ENCODE assay signal across 13 cellular contexts in the genomic region with DNA sequence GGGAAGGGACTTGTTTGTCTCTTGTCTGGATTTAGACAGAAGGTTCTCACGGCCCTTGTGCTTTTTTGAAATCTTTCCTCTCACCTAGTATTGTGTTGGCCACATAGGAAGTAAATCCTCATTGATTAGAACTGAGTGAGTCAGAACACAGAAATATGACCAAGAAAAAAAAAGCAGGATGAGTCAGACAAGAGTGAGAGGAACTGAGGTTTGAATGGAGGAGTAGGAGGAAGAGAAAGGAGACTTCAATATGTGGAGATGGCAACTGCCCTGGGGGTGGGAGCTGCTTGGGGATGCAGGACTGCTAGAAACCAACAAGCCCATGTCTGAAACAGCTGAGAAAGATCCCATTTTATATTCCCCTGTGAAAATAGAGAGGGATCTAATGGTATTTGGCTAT.
A peak's percentile ranks its signal among the peaks of the same experiment; 100 is the strongest.
DNase-seq lines count a peak whose midpoint lies in the region; ATAC-seq and TF ChIP-seq lines count a peak whose summit lies in the region.
"Had no signal": no experiment of that assay in that cellular context is flagged by ENCODE, and none has a peak within 500 bp of the region (broad histone marks: within the 10 kb centered on the region; RNA-seq: fewer than 3 reads in every experiment).

No MANE protein-coding gene starts in this region.

- H3K27ac Mint-ChIP-seq in activated naive CD4-positive, alpha-beta T cell treated with anti-CD3 and anti-CD28 coated beads, Interleukin-2, amount 50 U/mL, for 72 hours, result no peak overlapping the region
- H3K27ac Mint-ChIP-seq in activated naive CD4-positive, alpha-beta T cell treated with anti-CD3 and anti-CD28 coated beads for 36 hours, result no peak overlapping the region
- H3K27ac Mint-ChIP-seq: stimulated activated memory B cell treated with anti-CD40 and anti-IgM and Interleukin-4, amounts not matched to agents 10 μg/mL and 1 μg/mL and 100 μg/mL, for 72 hours had no signal

- CTCF ChIA-PET in activated naive CD4-positive, alpha-beta T cell treated with anti-CD3 and anti-CD28 coated beads for 36 hours (lab: Charles Lee), result no interaction called here
- CTCF ChIA-PET in PC-3 (lab: Charles Lee), result no interaction called here

- BruUV-seq in PC-3 (replicated peaks; lab: Mats Ljungman, UMichigan), result no TSS peak

- peak in 1 of 2 donors; percentile 3 for DNase-seq in activated naive CD4-positive, alpha-beta T cell treated with anti-CD3 and anti-CD28 coated beads, Interleukin-2, amount 50 U/mL, for 72 hours (ENCODE audit: low spot score in 2 of 2)
- DNase-seq in activated naive CD4-positive, alpha-beta T cell treated with anti-CD3 and anti-CD28 coated beads for 36 hours, result no peak
- DNase-seq in PC-3 (peak; percentile 80), fibroblast of gingiva (ENCODE audit: low read depth) (peak; percentile 51), superior temporal gyrus (ENCODE audit: extremely low spot score) (peak; percentile 37), aorta (no peak)
- DNase-seq: activated CD4-positive, CD25-positive, alpha-beta regulatory T cell; MM.1S; small intestine had no signal

- no peaks in the 10 kb centered on the region for H3K9me2 ChIP-seq in PC-3 (replicated peaks; ENCODE audit: low read length)

- H3K27ac ChIP-seq in PC-3 (ENCODE audit: low read length) (no peak overlapping the region), aorta (ENCODE audit: low read depth in 1 of 2, low read length in 2 of 2) (no peak overlapping the region)

- 0 out of 2 replicates have a peak overlapping the region, but pooled peaks have one; percentile 29 for H2AFZ ChIP-seq in PC-3 (ENCODE audit: low read length)

- H3K36me3 ChIP-seq in PC-3 (ENCODE audit: low read depth, low read length), result no peaks in the 10 kb centered on the region
- H3K36me3 ChIP-seq in aorta (ENCODE audit: control insufficient read depth in 1 of 2, insufficient read depth in 2 of 2, low read length in 1 of 2), result no peaks in the 10 kb centered on the region
- H3K36me3 ChIP-seq: BE2C had no signal

- H3K9me3 Mint-ChIP-seq in activated naive CD4-positive, alpha-beta T cell treated with anti-CD3 and anti-CD28 coated beads, Interleukin-2, amount 50 U/mL, for 72 hours, result no peaks in the 10 kb centered on the region
- H3K9me3 Mint-ChIP-seq in activated naive CD4-positive, alpha-beta T cell treated with anti-CD3 and anti-CD28 coated beads for 36 hours, result no peaks in the 10 kb centered on the region
- H3K9me3 Mint-ChIP-seq: stimulated activated memory B cell treated with anti-CD40 and anti-IgM and Interleukin-4, amounts not matched to agents 10 μg/mL and 1 μg/mL and 100 μg/mL, for 72 hours had no signal

- peak; percentile 80 to 99 for ATAC-seq in activated naive CD4-positive, alpha-beta T cell treated with anti-CD3 and anti-CD28 coated beads, Interleukin-2, amount 50 U/mL, for 72 hours
- ATAC-seq in PC-3 (peak; percentile 87), GM21526 (IDR thresholded peaks at IDR 0.05; ENCODE audit: low FRiP score, unreplicated experiment) (no peak), HG03039 (IDR thresholded peaks at IDR 0.05; ENCODE audit: unreplicated experiment) (no peak), aorta (ENCODE audit: low FRiP score) (no peak)
- ATAC-seq: stimulated activated memory B cell treated with anti-CD40 and anti-IgM and Interleukin-4, amounts not matched to agents 10 μg/mL and 1 μg/mL and 100 μg/mL, for 72 hours had no signal

- H3K36me3 Mint-ChIP-seq in activated naive CD4-positive, alpha-beta T cell treated with anti-CD3 and anti-CD28 coated beads, Interleukin-2, amount 50 U/mL, for 72 hours, result no peaks in the 10 kb centered on the region
- H3K36me3 Mint-ChIP-seq in activated naive CD4-positive, alpha-beta T cell treated with anti-CD3 and anti-CD28 coated beads for 36 hours (ENCODE audit: low read depth), result no peaks in the 10 kb centered on the region
- H3K36me3 Mint-ChIP-seq: stimulated activated memory B cell treated with anti-CD40 and anti-IgM and Interleukin-4, amounts not matched to agents 10 μg/mL and 1 μg/mL and 100 μg/mL, for 72 hours had no signal

- H3K4me3 ChIP-seq in PC-3 (ENCODE audit: low read length) (no peak overlapping the region), aorta (ENCODE audit: low read length in 2 of 2) (no peak overlapping the region)

- H3K4me1 ChIP-seq in PC-3 (ENCODE audit: insufficient read depth, low read length), result peaks cover 8% of the 10 kb centered on the region
- no peaks in the 10 kb centered on the region for H3K4me1 ChIP-seq in aorta (ENCODE audit: control insufficient read depth in 1 of 2, insufficient read depth in 2 of 2, low read length in 2 of 2)

- peak overlapping the region; percentile 52 for H3K4me2 ChIP-seq in PC-3 (ENCODE audit: low read length)

- no peak overlapping the region for H3K4me3 Mint-ChIP-seq in activated naive CD4-positive, alpha-beta T cell treated with anti-CD3 and anti-CD28 coated beads for 36 hours
- H3K4me3 Mint-ChIP-seq: stimulated activated memory B cell treated with anti-CD40 and anti-IgM and Interleukin-4, amounts not matched to agents 10 μg/mL and 1 μg/mL and 100 μg/mL, for 72 hours had no signal

- TF ChIP-seq CTCF in PC-3 (conservative IDR thresholded peaks at IDR 0.05; ENCODE audit: low read depth, low read length), result no peak

- H3K27me3 ChIP-seq in PC-3 (ENCODE audit: low read length), result 0 out of 2 replicates have a peak, but pooled peaks cover 4% of the 10 kb centered on the region
- no peaks in the 10 kb centered on the region for H3K27me3 ChIP-seq in aorta (ENCODE audit: control insufficient read depth in 1 of 2, insufficient read depth in 2 of 2, low read length in 1 of 2)
- H3K27me3 ChIP-seq: BE2C had no signal

- H3K4me1 Mint-ChIP-seq in activated naive CD4-positive, alpha-beta T cell treated with anti-CD3 and anti-CD28 coated beads for 36 hours (ENCODE audit: low read depth), result peaks cover 3% of the 10 kb centered on the region
- H3K4me1 Mint-ChIP-seq: stimulated activated memory B cell treated with anti-CD40 and anti-IgM and Interleukin-4, amounts not matched to agents 10 μg/mL and 1 μg/mL and 100 μg/mL, for 72 hours had no signal

- POLR2A ChIA-PET in PC-3 (lab: Charles Lee; ENCODE audit: unreplicated experiment), result no interaction called here

- H3K9ac ChIP-seq in PC-3 (ENCODE audit: low read length), result no peak overlapping the region

- no peaks in the 10 kb centered on the region for H3F3A ChIP-seq in PC-3 (ENCODE audit: low read length, unreplicated experiment)

- whole genome bisulfite sequencing in aorta, 2 donors, result 77 to 79% methylated on average over 1 of the region's 1 CpG

- H3K79me2 ChIP-seq in PC-3 (ENCODE audit: low read length), result no peaks in the 10 kb centered on the region

- H4K20me1 ChIP-seq in PC-3 (ENCODE audit: low read length), result no peaks in the 10 kb centered on the region

- H3K9me3 ChIP-seq in PC-3 (ENCODE audit: low read length), result no peaks in the 10 kb centered on the region
- H3K9me3 ChIP-seq in aorta (ENCODE audit: control insufficient read depth, low read length), result no peaks in the 10 kb centered on the region
- H3K9me3 ChIP-seq: BE2C had no signal

- intact Hi-C loops in activated naive CD4-positive, alpha-beta T cell treated with anti-CD3 and anti-CD28 coated beads for 36 hours (cut with micrococcal nuclease), result loop anchor here (10.0 kb wide), 1 partner anchor 474 kb away; no protein-coding TSS in a partner anchor
- intact Hi-C loops in PC-3 (cut with micrococcal nuclease), result no loop called here
- intact Hi-C loops in aorta (cut with DNase I), result no loop called here

- no peaks in the 10 kb centered on the region for H3K27me3 Mint-ChIP-seq in activated naive CD4-positive, alpha-beta T cell treated with anti-CD3 and anti-CD28 coated beads for 36 hours (ENCODE audit: low read depth)
- H3K27me3 Mint-ChIP-seq: stimulated activated memory B cell treated with anti-CD40 and anti-IgM and Interleukin-4, amounts not matched to agents 10 μg/mL and 1 μg/mL and 100 μg/mL, for 72 hours had no signal

Comparison
In these comparisons a context has a peak if more than half of its experiments do, and no peak if none do; other contexts are left out.
1. ATAC-seq: peak in activated naive CD4-positive, alpha-beta T cell treated with anti-CD3 and anti-CD28 coated beads, Interleukin-2, amount 50 U/mL, for 72 hours (2 of 2) and PC-3 (single experiment); none in GM21526 (single experiment), HG03039 (single experiment) and aorta (single experiment).
2. DNase-seq: peak in PC-3 (single experiment), fibroblast of gingiva (single experiment) and superior temporal gyrus (single experiment); none in activated naive CD4-positive, alpha-beta T cell treated with anti-CD3 and anti-CD28 coated beads for 36 hours (single experiment) and aorta (0 of 2).